19 cellular contexts compared by ENCODE assay signal in genomic region chr5:169785731-169786130, GRCh38.
"Had no signal": no experiment of that assay in that cellular context is flagged by ENCODE, and none has a peak within 500 bp of the region (broad histone marks: within the 10 kb centered on the region; RNA-seq: fewer than 3 reads in every experiment).

No MANE protein-coding gene starts in this region.

- H3K9me3 ChIP-seq: colonic mucosa, left lung, transverse colon, uterus had no signal

- H3K27ac ChIP-seq: colonic mucosa, left lung, transverse colon, uterus had no signal

- DNase-seq: activated CD4-positive, alpha-beta memory T cell treated with anti-CD3 and anti-CD28 coated beads for 36 hours; activated CD4-positive, alpha-beta T cell treated with anti-CD3 and anti-CD28 coated beads for 36 hours; activated naive CD4-positive, alpha-beta T cell; activated naive CD8-positive, alpha-beta T cell treated with anti-CD3 and anti-CD28 coated beads for 36 hours; activated T-cell treated with anti-CD3 and anti-CD28 coated beads for 4 hours; amniotic stem cell; central memory CD4-positive, alpha-beta T cell; colonic mucosa; kidney; left lung; occipital lobe; stimulated activated CD4-positive, alpha-beta T cell treated with anti-CD3 and anti-CD28 coated beads, Interleukin-12 subunit alpha, Interleukin-12 subunit beta, amount 100 ng/mL, for 4 hours; stimulated activated CD4-positive, alpha-beta T cell treated with anti-CD3 and anti-CD28 coated beads, Interleukin-1b, Interleukin-23, amount 100 ng/mL, for 48 hours; stimulated activated CD8-positive, alpha-beta memory T cell treated with anti-CD3 and anti-CD28 coated beads, Interleukin-4, amount 100 ng/mL, for 48 hours; stimulated activated naive CD4-positive, alpha-beta T cell treated with Interleukin-2 at 50 U/mL for 16 hours; transverse colon; uterus had no signal

- H3K27ac Mint-ChIP-seq: activated CD4-positive, alpha-beta memory T cell treated with anti-CD3 and anti-CD28 coated beads for 36 hours; activated naive CD8-positive, alpha-beta T cell treated with anti-CD3 and anti-CD28 coated beads for 36 hours; activated T-helper 17 cell treated with anti-CD3 and anti-CD28 coated beads, Interleukin-2, amount 50 U/mL, for 72 hours had no signal

- H3K4me3 Mint-ChIP-seq: activated CD4-positive, alpha-beta memory T cell treated with anti-CD3 and anti-CD28 coated beads for 36 hours; activated CD4-positive, alpha-beta T cell treated with anti-CD3 and anti-CD28 coated beads for 36 hours; activated naive CD8-positive, alpha-beta T cell treated with anti-CD3 and anti-CD28 coated beads for 36 hours; activated T-helper 17 cell treated with anti-CD3 and anti-CD28 coated beads, Interleukin-2, amount 50 U/mL, for 72 hours; brain had no signal

- H3K36me3 Mint-ChIP-seq: brain had no signal

- H3K4me3 ChIP-seq: colonic mucosa, left lung, transverse colon, uterus had no signal

- H3K4me1 Mint-ChIP-seq: activated CD4-positive, alpha-beta T cell treated with anti-CD3 and anti-CD28 coated beads for 36 hours; activated naive CD8-positive, alpha-beta T cell treated with anti-CD3 and anti-CD28 coated beads for 36 hours; activated T-helper 17 cell treated with anti-CD3 and anti-CD28 coated beads, Interleukin-2, amount 50 U/mL, for 72 hours had no signal

- H3K9me3 Mint-ChIP-seq: activated CD4-positive, alpha-beta memory T cell treated with anti-CD3 and anti-CD28 coated beads for 36 hours; activated naive CD8-positive, alpha-beta T cell treated with anti-CD3 and anti-CD28 coated beads for 36 hours; activated T-helper 17 cell treated with anti-CD3 and anti-CD28 coated beads, Interleukin-2, amount 50 U/mL, for 72 hours had no signal

- ATAC-seq: activated CD4-positive, alpha-beta T cell treated with anti-CD3 and anti-CD28 coated beads for 36 hours; activated T-helper 17 cell treated with anti-CD3 and anti-CD28 coated beads, Interleukin-2, amount 50 U/mL, for 72 hours; left lung had no signal

- H3K27me3 Mint-ChIP-seq: activated CD4-positive, alpha-beta memory T cell treated with anti-CD3 and anti-CD28 coated beads for 36 hours; activated CD4-positive, alpha-beta T cell treated with anti-CD3 and anti-CD28 coated beads for 36 hours; activated naive CD8-positive, alpha-beta T cell treated with anti-CD3 and anti-CD28 coated beads for 36 hours; activated T-helper 17 cell treated with anti-CD3 and anti-CD28 coated beads, Interleukin-2, amount 50 U/mL, for 72 hours had no signal

- H3K36me3 ChIP-seq: colonic mucosa, transverse colon, uterus had no signal

- H3K4me1 ChIP-seq: colonic mucosa, left lung, transverse colon, uterus had no signal

- H3K27me3 ChIP-seq: colonic mucosa, left lung, transverse colon, uterus had no signal
